In genomic region chr3:130507746-130508145, GRCh38 we compare ENCODE assay signal across 29 cellular contexts. TPM values are rescaled to one million over a fixed set of nuclear protein-coding genes. Genes with fewer than 3 reads are reported as not detected.
DNase-seq lines count a peak whose midpoint lies in the region; ATAC-seq, FAIRE-seq and TF ChIP-seq lines count a peak whose summit lies in the region.
"Had no signal": no experiment of that assay in that cellular context is flagged by ENCODE, and none has a peak within 500 bp of the region (broad histone marks: within the 10 kb centered on the region; RNA-seq: fewer than 3 reads in every experiment).

No MANE protein-coding gene starts in this region.

- no peaks in the 10 kb centered on the region for H3K79me2 ChIP-seq in K562 (ENCODE audit: control insufficient read depth, insufficient read depth, low read length)
- no peaks in the 10 kb centered on the region for H3K79me2 ChIP-seq in parathyroid adenoma
- no peaks in the 10 kb centered on the region for H3K79me2 ChIP-seq in OCI-LY7 (ENCODE audit: insufficient read depth, low read depth, low read length)

- H3K4me2 ChIP-seq in IMR-90 (ENCODE audit: low read depth, low read length) (no peak overlapping the region), K562 (ENCODE audit: insufficient read depth, low read length) (no peak overlapping the region), parathyroid adenoma (ENCODE audit: low read length) (no peak overlapping the region), OCI-LY7 (ENCODE audit: low read length) (no peak overlapping the region)
- H3K4me2 ChIP-seq: BLaER1 had no signal

- dilution Hi-C loops in IMR-90 (cut with HindIII; ENCODE audit: low sequenced_read_pairs, unreplicated experiment), result no loop called here

- H3K27ac ChIP-seq in IMR-90 (ENCODE audit: insufficient read depth, low read length), result no peak overlapping the region
- no peak overlapping the region for H3K27ac ChIP-seq in K562 (ENCODE audit: extremely low read depth, low read depth, low read length)
- peak overlapping the region; percentile 81 for H3K27ac ChIP-seq in parathyroid adenoma
- no peak overlapping the region for H3K27ac ChIP-seq in OCI-LY7 (ENCODE audit: low read depth, low read length, poor library complexity, severe bottlenecking)
- H3K27ac ChIP-seq: BLaER1 had no signal

- H4K8ac ChIP-seq in IMR-90 (ENCODE audit: low read depth in 2 of 2, low read length in 2 of 2), result no peak overlapping the region

- H2AK5ac ChIP-seq in IMR-90 (ENCODE audit: low read depth, low read length), result no peak overlapping the region

- H2BK120ac ChIP-seq in IMR-90 (ENCODE audit: low read depth, low read length), result no peak overlapping the region

- H4K5ac ChIP-seq in IMR-90 (ENCODE audit: low read depth, low read length), result no peak overlapping the region

- H2BK15ac ChIP-seq in IMR-90 (ENCODE audit: low read depth, low read length), result no peak overlapping the region

- H3K14ac ChIP-seq in IMR-90 (replicated peaks; ENCODE audit: low read depth, low read length), result no peak overlapping the region

- ATAC-seq in IMR-90 (ENCODE audit: low read depth), result no peak
- no peak for ATAC-seq in K562
- ATAC-seq: GM12878 had no signal

- no peaks in the 10 kb centered on the region for H4K20me1 ChIP-seq in IMR-90 (ENCODE audit: insufficient read depth, low read length)
- H4K20me1 ChIP-seq in K562 (replicated peaks; ENCODE audit: control insufficient read depth, insufficient read depth, low read length), result no peaks in the 10 kb centered on the region
- H4K20me1 ChIP-seq in OCI-LY7 (ENCODE audit: insufficient read depth, low read length), result no peaks in the 10 kb centered on the region
- H4K20me1 ChIP-seq: BLaER1 had no signal

- H3K27me3 ChIP-seq in IMR-90 (ENCODE audit: control insufficient read depth, insufficient read depth, low read length) (no peaks in the 10 kb centered on the region; the same call in 1 of the 2 replicates), K562 (ENCODE audit: control insufficient read depth in 2 of 2, insufficient read depth in 2 of 2, low read length in 2 of 2) (no peaks in the 10 kb centered on the region), parathyroid adenoma (ENCODE audit: control insufficient read depth, insufficient read depth, low read length) (no peaks in the 10 kb centered on the region)
- H3K27me3 ChIP-seq: BE2C, BLaER1 had no signal

- no peak overlapping the region for H3K23ac ChIP-seq in IMR-90 (ENCODE audit: low read depth, low read length)

- TF ChIP-seq POLR2A in IMR-90 (IDR thresholded peaks at IDR 0.05; ENCODE audit: low read depth, low read length) (no peak), K562 (conservative IDR thresholded peaks at IDR 0.05) (no peak)

- H3K9me3 ChIP-seq in IMR-90 (ENCODE audit: control insufficient read depth, insufficient read depth, low read length) (no peaks in the 10 kb centered on the region), K562 (replicated peaks; ENCODE audit: control insufficient read depth, insufficient read depth, low read depth, low read length) (no peaks in the 10 kb centered on the region), parathyroid adenoma (ENCODE audit: control insufficient read depth, low read length) (no peaks in the 10 kb centered on the region), OCI-LY7 (ENCODE audit: low read length) (no peaks in the 10 kb centered on the region)
- H3K9me3 ChIP-seq: BE2C, BLaER1 had no signal

- CTCF ChIA-PET in IMR-90 (lab: Yijun Ruan, JAX) (no interaction called here), K562 (lab: Yijun Ruan, JAX; ENCODE audit: low intra/inter-chr PET ratio) (no interaction called here), OCI-LY7 (lab: Charles Lee; ENCODE audit: unreplicated experiment) (no interaction called here)

- H2AK9ac ChIP-seq in IMR-90 (replicated peaks; ENCODE audit: low read depth, low read length, poor library complexity), result no peak overlapping the region

- no peaks in the 10 kb centered on the region for H3K9me2 ChIP-seq in OCI-LY7 (ENCODE audit: insufficient read depth, low read length)

- no peak for TF ChIP-seq EP300 in K562 (IDR thresholded peaks at IDR 0.05; ENCODE audit: low read length)

- H3K79me1 ChIP-seq in IMR-90 (ENCODE audit: low read depth in 1 of 2, low read length in 2 of 2), result no peaks in the 10 kb centered on the region

- H3K4ac ChIP-seq in IMR-90 (ENCODE audit: low read depth, low read length), result no peak overlapping the region

- H2AFZ ChIP-seq in IMR-90 (replicated peaks; ENCODE audit: low read length, poor library complexity) (no peak overlapping the region), K562 (ENCODE audit: low read depth, low read length) (no peak overlapping the region), parathyroid adenoma (no peak overlapping the region), OCI-LY7 (ENCODE audit: low read length) (no peak overlapping the region)

- H3K9ac ChIP-seq in IMR-90 (ENCODE audit: low read depth, low read length) (no peak overlapping the region), K562 (ENCODE audit: insufficient read depth in 1 of 2, low read depth in 2 of 2, low read length in 2 of 2) (no peak overlapping the region), parathyroid adenoma (no peak overlapping the region)
- H3K9ac ChIP-seq: BLaER1 had no signal

- H2BK20ac ChIP-seq in IMR-90 (ENCODE audit: low read depth, low read length), result no peak overlapping the region

- DNase-seq in IMR-90 (no peak), K562 (ENCODE audit: extremely low read depth in 1 of 4, low spot score in 3 of 4) (no peak), GM13976 (ENCODE audit: low spot score) (no peak), OCI-LY7 (ENCODE audit: low spot score) (no peak)
- DNase-seq: 8988T; ACHN; BE2C; C1 segment of cervical spinal cord; CD4-positive, alpha-beta memory T cell; CD4-positive, CD25-positive, alpha-beta regulatory T cell; CD8-positive, alpha-beta memory T cell; COR-L47; DMS 273 treated with DMSO at 0.1 percent for 48 hours; DMS153; DMS53; DMS79; DND-41; EL; GDM1 had no signal

- no peak for TF ChIP-seq RAD21 in IMR-90 (IDR thresholded peaks at IDR 0.05; ENCODE audit: low read length)
- no peak for TF ChIP-seq RAD21 in K562 (CRISPR knock-in tag; conservative IDR thresholded peaks at IDR 0.05 in 1 of 2, IDR thresholded peaks at IDR 0.05 in 1 of 2)

- H2BK5ac ChIP-seq in IMR-90 (ENCODE audit: low read depth, low read length, poor library complexity, severe bottlenecking), result no peak overlapping the region

- H3K18ac ChIP-seq in IMR-90 (ENCODE audit: low read depth, low read length), result no peak overlapping the region

- no peak overlapping the region for H3K56ac ChIP-seq in IMR-90 (ENCODE audit: extremely low read depth, insufficient read depth, low read length)

- no peak for TF ChIP-seq CTCF in IMR-90 (conservative IDR thresholded peaks at IDR 0.05; ENCODE audit: low read depth, low read length)
- no peak for TF ChIP-seq CTCF in K562 (IDR thresholded peaks at IDR 0.05 in 2 of 3, conservative IDR thresholded peaks at IDR 0.05 in 1 of 3; ENCODE audit: insufficient read depth in 2 of 3, low read depth in 1 of 3, low read length in 3 of 3)
- TF ChIP-seq CTCF in parathyroid adenoma (IDR thresholded peaks at IDR 0.05), result no peak
- no peak for TF ChIP-seq CTCF in GM13976 (IDR thresholded peaks at IDR 0.05; ENCODE audit: borderline replicate concordance, control extremely low read depth, extremely low read depth, insufficient read depth, missing control alignments)
- no peak for TF ChIP-seq CTCF in OCI-LY7 (conservative IDR thresholded peaks at IDR 0.05; ENCODE audit: low read length)

- H3K36me3 ChIP-seq in IMR-90 (ENCODE audit: control insufficient read depth, insufficient read depth, low read length) (no peaks in the 10 kb centered on the region), K562 (ENCODE audit: control insufficient read depth, insufficient read depth, low read length) (no peaks in the 10 kb centered on the region), parathyroid adenoma (ENCODE audit: control insufficient read depth, insufficient read depth, low read length) (no peaks in the 10 kb centered on the region), OCI-LY7 (ENCODE audit: insufficient read depth, low read length) (no peaks in the 10 kb centered on the region)
- H3K36me3 ChIP-seq: BE2C, BLaER1 had no signal

- H3K4me1 ChIP-seq in IMR-90 (ENCODE audit: control insufficient read depth, insufficient read depth, low read length), result no peaks in the 10 kb centered on the region
- H3K4me1 ChIP-seq in K562 (replicated peaks in 1 of 2; ENCODE audit: control insufficient read depth in 2 of 2, insufficient read depth in 2 of 2, low read length in 2 of 2), result no peaks in the 10 kb centered on the region
- peaks cover 83% of the 10 kb centered on the region for H3K4me1 ChIP-seq in parathyroid adenoma
- H3K4me1 ChIP-seq in OCI-LY7 (ENCODE audit: insufficient read depth, low read length, poor library complexity, severe bottlenecking), result no peaks in the 10 kb centered on the region
- H3K4me1 ChIP-seq: BE2C, BLaER1 had no signal

- in situ Hi-C loops in IMR-90 (cut with MboI; ENCODE audit: low sequenced_read_pairs), result no loop called here
- in situ Hi-C loops in K562 (cut with MboI), result no loop called here
- in situ Hi-C loops in GM13976 (cut with MboI; ENCODE audit: low sequenced_read_pairs, unreplicated experiment), result no loop called here

- POLR2A ChIA-PET in IMR-90 (lab: Charles Lee; ENCODE audit: unreplicated experiment), result no interaction called here
- POLR2A ChIA-PET in K562 (lab: Yijun Ruan, JAX), result no interaction called here
- POLR2A ChIA-PET in OCI-LY7 (lab: Charles Lee), result no interaction called here

- BruUV-seq in IMR-90 (replicated peaks; lab: Mats Ljungman, UMichigan) (no TSS peak), K562 (replicated peaks; lab: Mats Ljungman, UMichigan) (no TSS peak), OCI-LY7 (replicated peaks; lab: Mats Ljungman, UMichigan) (no TSS peak)

- no peak overlapping the region for H4K91ac ChIP-seq in IMR-90 (ENCODE audit: insufficient read depth, low read depth, low read length)

- FAIRE-seq in K562 (lab: Jason Lieb, UNC), result no peak
- FAIRE-seq: A204.1, GM12878, GM12892, GM18507 had no signal

- no peaks in the 10 kb centered on the region for H3K9me1 ChIP-seq in IMR-90 (ENCODE audit: insufficient read depth, low read length)
- no peaks in the 10 kb centered on the region for H3K9me1 ChIP-seq in K562 (ENCODE audit: control insufficient read depth, insufficient read depth, low read length)

- H3K4me3 ChIP-seq in IMR-90 (ENCODE audit: insufficient read depth, low read depth, low read length) (no peak overlapping the region), K562 (no peak overlapping the region), parathyroid adenoma (ENCODE audit: low read depth, low read length) (no peak overlapping the region), OCI-LY7 (ENCODE audit: low read depth, low read length, poor library complexity, severe bottlenecking) (no peak overlapping the region)
- H3K4me3 ChIP-seq: BLaER1, GM12878 had no signal

- WGBS in IMR-90 (ENCODE audit: extremely low coverage in 2 of 2, insufficient read length in 1 of 2), 2 experiments, result no CpG with 5 or more reads among the region's 2 CpGs
- WGBS in K562 (ENCODE audit: insufficient coverage, low coverage, missing lambda C conversion rate), result 60% methylated on average over 2 of the region's 2 CpGs

- intact Hi-C loops in IMR-90 (cut with micrococcal nuclease) (no loop called here), K562 (cut with micrococcal nuclease) (no loop called here), OCI-LY7 (cut with micrococcal nuclease; ENCODE audit: unreplicated experiment) (no loop called here)

RNA-seq across cellular contexts. Expression of gene COL6A6, which starts 9.2 kb away (rescaled TPM):
- total RNA-seq in IMR-90 (2012; rRNA removed), result not detected in 2 replicates
- polyA plus RNA-seq in IMR-90 (2012; rRNA removed), result not detected in 2 replicates
- not detected in 2 replicates for polyA plus RNA-seq in IMR-90 (2012; cell fraction: cytosol; rRNA removed)
- polyA plus RNA-seq in IMR-90 (2012; cell fraction: nucleus; rRNA removed; ENCODE audit: low replicate concordance), result not detected in 2 replicates
- 0.05 and 0.21 TPM in 2 replicates for total RNA-seq in K562 (2011; cell fraction: chromatin; rRNA removed; ENCODE audit: low replicate concordance)
- total RNA-seq in K562 (2011; cell fraction: nucleolus; rRNA removed), result not detected in 2 replicates
- total RNA-seq in K562 (2011; cell fraction: nucleoplasm; rRNA removed), result 0.08 TPM in 1 of 2 replicates, not detected in the other
- not detected in 2 replicates for total RNA-seq in K562 (2014; rRNA removed)
- total RNA-seq in K562 (2014; rRNA removed; fragmentation: Illumina TruSeq; extraction: Trizol), result 0.04 TPM in 1 of 2 replicates, not detected in the other
- 0.04 TPM in 2 replicates for total RNA-seq in K562 (2015; rRNA removed; fragmentation: Illumina TruSeq; extraction: Trizol)
- total RNA-seq in K562 (2021), result not detected in 2 replicates
- polyA plus RNA-seq in K562 (2011; rRNA removed), result 0.03 TPM in 2 replicates
- polyA plus RNA-seq in K562 (2011; cell fraction: cytosol; rRNA removed), result 0.01 TPM in 1 of 2 replicates, not detected in the other
- 0.04 TPM in 2 replicates for polyA plus RNA-seq in K562 (2011; cell fraction: nucleus; rRNA removed)
- polyA plus RNA-seq in K562 (2012), result 0.03 and 0.06 TPM in 2 replicates
- polyA plus RNA-seq in K562 (2014; fragmentation: Illumina TruSeq; extraction: Trizol), result 0.01 and 0.03 TPM in 2 replicates
- not detected for polyA plus RNA-seq in K562 (2014; fragmentation: Nextera tagmentation; extraction: Ambion mirVana)
- 0.03 TPM in 1 of 2 replicates, not detected in the other for polyA plus RNA-seq in K562 (2014; rRNA removed)
- polyA minus RNA-seq in K562 (2011; rRNA and poly(A)+ RNA removed), result 0.04 and 0.06 TPM in 2 replicates
- polyA minus RNA-seq in K562 (2011; cell fraction: cytosol; rRNA and poly(A)+ RNA removed), result not detected in 2 replicates
- under 0.01 and 0.11 TPM in 2 replicates for polyA minus RNA-seq in K562 (2011; cell fraction: nucleus; rRNA and poly(A)+ RNA removed)
- not detected in 2 replicates for total RNA-seq in OCI-LY7 (2014; rRNA removed; shearing (Covaris generic))
- total RNA-seq in OCI-LY7 (2022), result not detected in 2 replicates
- total RNA-seq: A673; CD4-positive, alpha-beta memory T cell; CD4-positive, CD25-positive, alpha-beta regulatory T cell; CD8-positive, alpha-beta memory T cell; G401; GM12878 had no signal
- polyA plus RNA-seq: AG04450; CD14-positive monocyte; CD4-positive, alpha-beta memory T cell; CD4-positive, CD25-positive, alpha-beta regulatory T cell; CD8-positive, alpha-beta memory T cell had no signal
